In the genomic region with DNA sequence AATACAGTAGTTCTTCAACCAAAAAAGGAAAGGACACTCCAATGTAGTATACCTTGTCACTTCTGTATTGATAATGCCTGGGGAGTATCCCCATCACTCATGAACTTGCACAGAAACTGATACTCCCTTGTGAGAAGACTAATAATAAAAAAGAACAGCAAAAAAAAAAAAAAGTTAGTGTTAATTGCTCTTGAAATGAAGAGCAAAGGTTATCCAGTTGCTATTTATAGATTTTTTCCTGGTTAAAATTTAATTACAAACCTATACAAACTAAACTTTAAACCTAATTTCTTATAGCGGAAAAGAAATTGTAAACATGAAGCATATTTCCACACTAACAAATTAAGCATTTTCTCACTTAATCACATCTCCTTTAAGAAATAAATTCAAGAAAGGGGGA, we compare ENCODE assay signal across 19 cellular contexts. TPM values are rescaled to one million over a fixed set of nuclear protein-coding genes. Genes with fewer than 3 reads are reported as not detected.
"Had no signal": no experiment of that assay in that cellular context is flagged by ENCODE, and none has a peak within 500 bp of the region (broad histone marks: within the 10 kb centered on the region; RNA-seq: fewer than 3 reads in every experiment).

No MANE protein-coding gene starts in this region.

- H3K4me3 ChIP-seq: colonic mucosa, suprapubic skin had no signal

- H3K9me3 ChIP-seq: colonic mucosa, suprapubic skin had no signal

- H3K27ac ChIP-seq: colonic mucosa, parathyroid adenoma, suprapubic skin, WERI-Rb-1 had no signal

- FAIRE-seq: astrocyte, endothelial cell of umbilical vein had no signal

- ATAC-seq: naive thymus-derived CD4-positive, alpha-beta T cell had no signal

- H3K9me3 Mint-ChIP-seq: activated T-cell treated with anti-CD3 and anti-CD28 coated beads, Interleukin-2, amount 50 U/mL, for 24 hours; naive thymus-derived CD4-positive, alpha-beta T cell; T-helper 1 cell treated with Interleukin-12 subunit alpha and Interleukin-12 subunit beta and Interleukin-4 antibody, amounts not matched to agents 30 μg/mL and 1 μg/mL, for 36 hours had no signal

- H3K36me3 Mint-ChIP-seq: naive thymus-derived CD4-positive, alpha-beta T cell had no signal

- H3K4me1 Mint-ChIP-seq: naive thymus-derived CD4-positive, alpha-beta T cell had no signal

- H3K4me1 ChIP-seq: colonic mucosa had no signal

- H3K36me3 ChIP-seq: colonic mucosa, suprapubic skin, WERI-Rb-1 had no signal

- H3K27ac Mint-ChIP-seq: activated T-cell treated with anti-CD3 and anti-CD28 coated beads, Interleukin-2, amount 50 U/mL, for 24 hours; naive thymus-derived CD4-positive, alpha-beta T cell; T-helper 1 cell treated with Interleukin-12 subunit alpha and Interleukin-12 subunit beta and Interleukin-4 antibody, amounts not matched to agents 30 μg/mL and 1 μg/mL, for 36 hours had no signal

- H3K27me3 ChIP-seq: colonic mucosa, suprapubic skin had no signal

- DNase-seq: activated CD4-positive, alpha-beta T cell treated with anti-CD3 and anti-CD28 coated beads, Interleukin-2, amount 50 U/mL, for 48 hours; activated naive CD4-positive, alpha-beta T cell treated with anti-CD3 and anti-CD28 coated beads, Interleukin-2, amount 50 U/mL, for 16 hours; activated T-cell treated with anti-CD3 and anti-CD28 coated beads, Interleukin-2, amount 50 U/mL, for 24 hours; colonic mucosa; effector CD4-positive, alpha-beta T cell; foreskin melanocyte; head of caudate nucleus; left cardiac atrium; midbrain; naive thymus-derived CD4-positive, alpha-beta T cell; stimulated activated CD4-positive, alpha-beta T cell treated with anti-CD3 and anti-CD28 coated beads, Interleukin-4, amount 100 ng/mL, for 4 hours; stimulated activated CD8-positive, alpha-beta memory T cell treated with anti-CD3 and anti-CD28 coated beads, Interleukin-4, amount 100 ng/mL, for 48 hours; stimulated activated naive CD4-positive, alpha-beta T cell treated with Interleukin-2 at 50 U/mL for 16 hours; WERI-Rb-1 had no signal

- H3K4me3 Mint-ChIP-seq: activated T-cell treated with anti-CD3 and anti-CD28 coated beads, Interleukin-2, amount 50 U/mL, for 24 hours; naive thymus-derived CD4-positive, alpha-beta T cell; T-helper 1 cell treated with Interleukin-12 subunit alpha and Interleukin-12 subunit beta and Interleukin-4 antibody, amounts not matched to agents 30 μg/mL and 1 μg/mL, for 36 hours had no signal

RNA-seq across cellular contexts. Expression of gene PLOD2, which starts 6.7 kb away (rescaled TPM):
- polyA plus RNA-seq: naive thymus-derived CD4-positive, alpha-beta T cell had no signal
